1 cellular context compared by ENCODE assay signal in genomic region chr1:154999651-155000474, GRCh38.
A peak's percentile ranks its signal among the peaks of the same experiment; 100 is the strongest.
TF ChIP-seq lines count a peak whose summit lies in the region.

No MANE protein-coding gene starts in this region.

TF ChIP-seq in HepG2, 621 proteins besides CTCF, POLR2A, EP300 and RAD21 (continued from another document):
- TF ChIP-seq NFIB (CRISPR knock-in tag; IDR thresholded peaks at IDR 0.05; ENCODE audit: borderline replicate concordance) (no peak), ERF (CRISPR knock-in tag; IDR thresholded peaks at IDR 0.05) (peak; percentile 47; the same call in 1 of the 2 replicates), NFE2L1 (CRISPR knock-in tag; IDR thresholded peaks at IDR 0.05; ENCODE audit: borderline replicate concordance) (no peak), ZNF17 (CRISPR knock-in tag; IDR thresholded peaks at IDR 0.05) (no peak), RARA (CRISPR knock-in tag; IDR thresholded peaks at IDR 0.05) (peak; percentile 33; the same call in 1 of the 2 replicates), KAT7 (CRISPR knock-in tag; IDR thresholded peaks at IDR 0.05; ENCODE audit: borderline replicate concordance) (no peak), ZBTB42 (CRISPR knock-in tag; IDR thresholded peaks at IDR 0.05) (no peak), ATRX (CRISPR knock-in tag; IDR thresholded peaks at IDR 0.05; ENCODE audit: borderline replicate concordance) (no peak), HHEX (CRISPR knock-in tag; IDR thresholded peaks at IDR 0.05) (no peak), NFKBIZ (CRISPR knock-in tag; IDR thresholded peaks at IDR 0.05) (peak; percentile 69; the same call in 1 of the 2 replicates), ZNF337 (CRISPR knock-in tag; IDR thresholded peaks at IDR 0.05; ENCODE audit: borderline replicate concordance, low read depth) (no peak), ZNF558 (CRISPR knock-in tag; IDR thresholded peaks at IDR 0.05; ENCODE audit: borderline replicate concordance) (no peak), FOSL2 (CRISPR knock-in tag; IDR thresholded peaks at IDR 0.05) (no peak), RARG (CRISPR knock-in tag; IDR thresholded peaks at IDR 0.05; ENCODE audit: low read depth) (no peak), ZFX (CRISPR knock-in tag; IDR thresholded peaks at IDR 0.05; ENCODE audit: low read depth) (peak; percentile 72), FOXA1 (IDR thresholded peaks at IDR 0.05) (no peak), FOXA1 (CRISPR knock-in tag; IDR thresholded peaks at IDR 0.05) (no peak), ZFP41 (CRISPR knock-in tag; IDR thresholded peaks at IDR 0.05; ENCODE audit: borderline replicate concordance) (no peak), ZNF572 (CRISPR knock-in tag; IDR thresholded peaks at IDR 0.05) (no peak), CBX1 (IDR thresholded peaks at IDR 0.05; ENCODE audit: low read depth) (no peak), HMG20B (CRISPR knock-in tag; conservative IDR thresholded peaks at IDR 0.05) (no peak), TOE1 (CRISPR knock-in tag; IDR thresholded peaks at IDR 0.05) (no peak), GABPA (IDR thresholded peaks at IDR 0.05; ENCODE audit: low read depth, low read length) (no peak), GABPA (CRISPR knock-in tag; IDR thresholded peaks at IDR 0.05; ENCODE audit: low read depth) (0 out of 2 replicates have a peak, but pooled peaks have one; percentile 20), ZNF484 (CRISPR knock-in tag; IDR thresholded peaks at IDR 0.05; ENCODE audit: borderline replicate concordance, low read depth) (no peak), KLF11 (CRISPR knock-in tag; IDR thresholded peaks at IDR 0.05) (peak; percentile 55; the same call in 1 of the 2 replicates), ZNF251 (CRISPR knock-in tag; IDR thresholded peaks at IDR 0.05) (no peak), TP53 (CRISPR knock-in tag; conservative IDR thresholded peaks at IDR 0.05) (no peak; the same call in 1 of the 2 replicates), FOSL1 (CRISPR knock-in tag; IDR thresholded peaks at IDR 0.05; ENCODE audit: borderline replicate concordance) (no peak), ZNF280B (CRISPR knock-in tag; IDR thresholded peaks at IDR 0.05; ENCODE audit: borderline replicate concordance) (no peak)
- TF ChIP-seq, protein P1, sequence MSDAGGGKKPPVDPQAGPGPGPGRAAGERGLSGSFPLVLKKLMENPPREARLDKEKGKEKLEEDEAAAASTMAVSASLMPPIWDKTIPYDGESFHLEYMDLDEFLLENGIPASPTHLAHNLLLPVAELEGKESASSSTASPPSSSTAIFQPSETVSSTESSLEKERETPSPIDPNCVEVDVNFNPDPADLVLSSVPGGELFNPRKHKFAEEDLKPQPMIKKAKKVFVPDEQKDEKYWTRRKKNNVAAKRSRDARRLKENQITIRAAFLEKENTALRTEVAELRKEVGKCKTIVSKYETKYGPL (CRISPR knock-in tag; IDR thresholded peaks at IDR 0.05), result no peak
